1 cellular context compared by ENCODE assay signal in the genomic region with DNA sequence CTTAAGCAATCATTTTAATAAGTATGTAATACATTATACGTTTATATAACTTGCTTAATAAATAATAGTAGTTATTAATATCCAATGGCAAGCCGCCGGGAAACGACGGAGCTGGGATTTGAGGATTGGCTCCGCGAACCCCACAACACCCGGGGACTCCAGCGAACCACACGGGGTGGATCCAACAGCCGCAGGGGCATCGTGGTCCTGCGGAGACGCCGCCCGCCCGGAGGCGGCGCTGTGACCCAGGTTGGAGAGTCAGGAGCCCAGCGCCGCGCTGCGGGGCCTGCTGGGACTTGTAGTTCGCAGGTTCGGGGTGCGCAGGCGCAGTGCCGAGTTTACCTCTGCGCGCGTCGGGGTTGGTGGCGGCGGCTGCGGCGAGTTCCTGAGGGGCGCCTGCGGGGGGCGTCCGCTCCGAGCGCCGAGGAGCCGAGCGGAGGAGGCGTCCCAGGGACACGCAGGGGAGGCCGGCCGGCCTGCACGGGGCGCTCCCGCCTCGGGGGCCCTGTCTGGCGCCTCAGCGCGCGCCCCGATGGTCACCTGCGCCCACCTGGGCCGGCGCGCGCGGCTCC.
TF ChIP-seq lines count a peak whose summit lies in the region.

A gene (plus strand): TSS at position 329 of the 572 bp plus-strand sequence. CDS start 204 bp downstream, at position 533.

TF ChIP-seq in K562, 482 proteins besides CTCF, POLR2A, EP300 and RAD21 (continued from another document and continues in another):
- TF ChIP-seq, protein P1, sequence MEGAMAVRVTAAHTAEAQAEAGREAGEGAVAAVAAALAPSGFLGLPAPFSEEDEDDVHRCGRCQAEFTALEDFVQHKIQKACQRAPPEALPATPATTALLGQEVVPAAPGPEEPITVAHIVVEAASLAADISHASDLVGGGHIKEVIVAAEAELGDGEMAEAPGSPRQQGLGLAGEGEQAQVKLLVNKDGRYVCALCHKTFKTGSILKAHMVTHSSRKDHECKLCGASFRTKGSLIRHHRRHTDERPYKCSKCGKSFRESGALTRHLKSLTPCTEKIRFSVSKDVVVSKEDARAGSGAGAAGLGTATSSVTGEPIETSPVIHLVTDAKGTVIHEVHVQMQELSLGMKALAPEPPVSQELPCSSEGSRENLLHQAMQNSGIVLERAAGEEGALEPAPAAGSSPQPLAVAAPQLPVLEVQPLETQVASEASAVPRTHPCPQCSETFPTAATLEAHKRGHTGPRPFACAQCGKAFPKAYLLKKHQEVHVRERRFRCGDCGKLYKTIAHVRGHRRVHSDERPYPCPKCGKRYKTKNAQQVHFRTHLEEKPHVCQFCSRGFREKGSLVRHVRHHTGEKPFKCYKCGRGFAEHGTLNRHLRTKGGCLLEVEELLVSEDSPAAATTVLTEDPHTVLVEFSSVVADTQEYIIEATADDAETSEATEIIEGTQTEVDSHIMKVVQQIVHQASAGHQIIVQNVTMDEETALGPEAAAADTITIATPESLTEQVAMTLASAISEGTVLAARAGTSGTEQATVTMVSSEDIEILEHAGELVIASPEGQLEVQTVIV (CRISPR knock-in tag; IDR thresholded peaks at IDR 0.05; ENCODE audit: borderline replicate concordance): peak; percentile 8; the same call in 1 of the 2 replicates
- TF ChIP-seq SETDB1 (IDR thresholded peaks at IDR 0.05; ENCODE audit: low read length) (no peak), RBM15 (IDR thresholded peaks at IDR 0.05; ENCODE audit: insufficient read depth, low read length) (no peak), ZNF134 (CRISPR knock-in tag; conservative IDR thresholded peaks at IDR 0.05) (peak; percentile 44; the same call in 1 of the 2 replicates), ZNF408 (CRISPR knock-in tag; IDR thresholded peaks at IDR 0.05; ENCODE audit: low read depth) (no peak), ZNF699 (CRISPR knock-in tag; IDR thresholded peaks at IDR 0.05; ENCODE audit: insufficient replicate concordance) (no peak), MCM3 (IDR thresholded peaks at IDR 0.05) (no peak), LEF1 (IDR thresholded peaks at IDR 0.05) (no peak), EZH2 (IDR thresholded peaks at IDR 0.05; ENCODE audit: borderline replicate concordance, low read depth, low read length) (no peak), KAT2B (IDR thresholded peaks at IDR 0.05; ENCODE audit: low read depth, low read length) (peak; percentile 57), NR3C1 (CRISPR knock-in tag; IDR thresholded peaks at IDR 0.05) (no peak), BRD4 (IDR thresholded peaks at IDR 0.05) (no peak), POLR3A (IDR thresholded peaks at IDR 0.05; ENCODE audit: borderline replicate concordance, extremely low read depth, insufficient read depth, insufficient read length) (no peak), HNRNPK (IDR thresholded peaks at IDR 0.05; ENCODE audit: low read depth, low read length, poor library complexity, severe bottlenecking) (no peak), CBFB (CRISPR knock-in tag; IDR thresholded peaks at IDR 0.05) (no peak), GATA2 (CRISPR knock-in tag; IDR thresholded peaks at IDR 0.05) (no peak), ZNF212 (CRISPR knock-in tag; IDR thresholded peaks at IDR 0.05) (no peak), HDAC2 (IDR thresholded peaks at IDR 0.05) (no peak), SMAD4 (CRISPR knock-in tag; conservative IDR thresholded peaks at IDR 0.05) (peak; percentile 82), ZNF644 (tag; IDR thresholded peaks at IDR 0.05; ENCODE audit: low read depth) (0 out of 2 replicates have a peak, but pooled peaks have one; percentile 59), CBFA2T3 (IDR thresholded peaks at IDR 0.05) (no peak; the same call in 1 of the 2 replicates), FOXM1 (IDR thresholded peaks at IDR 0.05; ENCODE audit: low read depth) (no peak), FOXM1 (CRISPR knock-in tag; IDR thresholded peaks at IDR 0.05; ENCODE audit: low read depth) (no peak), ELF4 (CRISPR knock-in tag; IDR thresholded peaks at IDR 0.05) (no peak), CBX2 (IDR thresholded peaks at IDR 0.05; ENCODE audit: insufficient read depth, low read length, poor library complexity, severe bottlenecking) (no peak), ZFP36 (IDR thresholded peaks at IDR 0.05; ENCODE audit: low read depth, low read length, partially characterized antibody) (no peak), FOXK1 (CRISPR knock-in tag; IDR thresholded peaks at IDR 0.05; ENCODE audit: borderline replicate concordance) (0 out of 2 replicates have a peak, but pooled peaks have one; percentile 32)
- TF ChIP-seq, protein P2, sequence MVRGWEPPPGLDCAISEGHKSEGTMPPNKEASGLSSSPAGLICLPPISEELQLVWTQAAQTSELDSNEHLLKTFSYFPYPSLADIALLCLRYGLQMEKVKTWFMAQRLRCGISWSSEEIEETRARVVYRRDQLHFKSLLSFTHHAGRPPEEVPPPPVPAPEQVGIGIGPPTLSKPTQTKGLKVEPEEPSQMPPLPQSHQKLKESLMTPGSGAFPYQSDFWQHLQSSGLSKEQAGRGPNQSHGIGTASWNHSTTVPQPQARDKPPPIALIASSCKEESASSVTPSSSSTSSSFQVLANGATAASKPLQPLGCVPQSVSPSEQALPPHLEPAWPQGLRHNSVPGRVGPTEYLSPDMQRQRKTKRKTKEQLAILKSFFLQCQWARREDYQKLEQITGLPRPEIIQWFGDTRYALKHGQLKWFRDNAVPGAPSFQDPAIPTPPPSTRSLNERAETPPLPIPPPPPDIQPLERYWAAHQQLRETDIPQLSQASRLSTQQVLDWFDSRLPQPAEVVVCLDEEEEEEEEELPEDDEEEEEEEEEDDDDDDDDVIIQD (CRISPR knock-in tag; IDR thresholded peaks at IDR 0.05): no peak
- TF ChIP-seq, protein P3, sequence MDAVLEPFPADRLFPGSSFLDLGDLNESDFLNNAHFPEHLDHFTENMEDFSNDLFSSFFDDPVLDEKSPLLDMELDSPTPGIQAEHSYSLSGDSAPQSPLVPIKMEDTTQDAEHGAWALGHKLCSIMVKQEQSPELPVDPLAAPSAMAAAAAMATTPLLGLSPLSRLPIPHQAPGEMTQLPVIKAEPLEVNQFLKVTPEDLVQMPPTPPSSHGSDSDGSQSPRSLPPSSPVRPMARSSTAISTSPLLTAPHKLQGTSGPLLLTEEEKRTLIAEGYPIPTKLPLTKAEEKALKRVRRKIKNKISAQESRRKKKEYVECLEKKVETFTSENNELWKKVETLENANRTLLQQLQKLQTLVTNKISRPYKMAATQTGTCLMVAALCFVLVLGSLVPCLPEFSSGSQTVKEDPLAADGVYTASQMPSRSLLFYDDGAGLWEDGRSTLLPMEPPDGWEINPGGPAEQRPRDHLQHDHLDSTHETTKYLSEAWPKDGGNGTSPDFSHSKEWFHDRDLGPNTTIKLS (IDR thresholded peaks at IDR 0.05; ENCODE audit: borderline replicate concordance, low read depth): peak; percentile 96
- TF ChIP-seq, protein P4, sequence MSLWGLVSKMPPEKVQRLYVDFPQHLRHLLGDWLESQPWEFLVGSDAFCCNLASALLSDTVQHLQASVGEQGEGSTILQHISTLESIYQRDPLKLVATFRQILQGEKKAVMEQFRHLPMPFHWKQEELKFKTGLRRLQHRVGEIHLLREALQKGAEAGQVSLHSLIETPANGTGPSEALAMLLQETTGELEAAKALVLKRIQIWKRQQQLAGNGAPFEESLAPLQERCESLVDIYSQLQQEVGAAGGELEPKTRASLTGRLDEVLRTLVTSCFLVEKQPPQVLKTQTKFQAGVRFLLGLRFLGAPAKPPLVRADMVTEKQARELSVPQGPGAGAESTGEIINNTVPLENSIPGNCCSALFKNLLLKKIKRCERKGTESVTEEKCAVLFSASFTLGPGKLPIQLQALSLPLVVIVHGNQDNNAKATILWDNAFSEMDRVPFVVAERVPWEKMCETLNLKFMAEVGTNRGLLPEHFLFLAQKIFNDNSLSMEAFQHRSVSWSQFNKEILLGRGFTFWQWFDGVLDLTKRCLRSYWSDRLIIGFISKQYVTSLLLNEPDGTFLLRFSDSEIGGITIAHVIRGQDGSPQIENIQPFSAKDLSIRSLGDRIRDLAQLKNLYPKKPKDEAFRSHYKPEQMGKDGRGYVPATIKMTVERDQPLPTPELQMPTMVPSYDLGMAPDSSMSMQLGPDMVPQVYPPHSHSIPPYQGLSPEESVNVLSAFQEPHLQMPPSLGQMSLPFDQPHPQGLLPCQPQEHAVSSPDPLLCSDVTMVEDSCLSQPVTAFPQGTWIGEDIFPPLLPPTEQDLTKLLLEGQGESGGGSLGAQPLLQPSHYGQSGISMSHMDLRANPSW (CRISPR knock-in tag; IDR thresholded peaks at IDR 0.05): no peak; the same call in 1 of the 2 replicates
- TF ChIP-seq, protein P5, sequence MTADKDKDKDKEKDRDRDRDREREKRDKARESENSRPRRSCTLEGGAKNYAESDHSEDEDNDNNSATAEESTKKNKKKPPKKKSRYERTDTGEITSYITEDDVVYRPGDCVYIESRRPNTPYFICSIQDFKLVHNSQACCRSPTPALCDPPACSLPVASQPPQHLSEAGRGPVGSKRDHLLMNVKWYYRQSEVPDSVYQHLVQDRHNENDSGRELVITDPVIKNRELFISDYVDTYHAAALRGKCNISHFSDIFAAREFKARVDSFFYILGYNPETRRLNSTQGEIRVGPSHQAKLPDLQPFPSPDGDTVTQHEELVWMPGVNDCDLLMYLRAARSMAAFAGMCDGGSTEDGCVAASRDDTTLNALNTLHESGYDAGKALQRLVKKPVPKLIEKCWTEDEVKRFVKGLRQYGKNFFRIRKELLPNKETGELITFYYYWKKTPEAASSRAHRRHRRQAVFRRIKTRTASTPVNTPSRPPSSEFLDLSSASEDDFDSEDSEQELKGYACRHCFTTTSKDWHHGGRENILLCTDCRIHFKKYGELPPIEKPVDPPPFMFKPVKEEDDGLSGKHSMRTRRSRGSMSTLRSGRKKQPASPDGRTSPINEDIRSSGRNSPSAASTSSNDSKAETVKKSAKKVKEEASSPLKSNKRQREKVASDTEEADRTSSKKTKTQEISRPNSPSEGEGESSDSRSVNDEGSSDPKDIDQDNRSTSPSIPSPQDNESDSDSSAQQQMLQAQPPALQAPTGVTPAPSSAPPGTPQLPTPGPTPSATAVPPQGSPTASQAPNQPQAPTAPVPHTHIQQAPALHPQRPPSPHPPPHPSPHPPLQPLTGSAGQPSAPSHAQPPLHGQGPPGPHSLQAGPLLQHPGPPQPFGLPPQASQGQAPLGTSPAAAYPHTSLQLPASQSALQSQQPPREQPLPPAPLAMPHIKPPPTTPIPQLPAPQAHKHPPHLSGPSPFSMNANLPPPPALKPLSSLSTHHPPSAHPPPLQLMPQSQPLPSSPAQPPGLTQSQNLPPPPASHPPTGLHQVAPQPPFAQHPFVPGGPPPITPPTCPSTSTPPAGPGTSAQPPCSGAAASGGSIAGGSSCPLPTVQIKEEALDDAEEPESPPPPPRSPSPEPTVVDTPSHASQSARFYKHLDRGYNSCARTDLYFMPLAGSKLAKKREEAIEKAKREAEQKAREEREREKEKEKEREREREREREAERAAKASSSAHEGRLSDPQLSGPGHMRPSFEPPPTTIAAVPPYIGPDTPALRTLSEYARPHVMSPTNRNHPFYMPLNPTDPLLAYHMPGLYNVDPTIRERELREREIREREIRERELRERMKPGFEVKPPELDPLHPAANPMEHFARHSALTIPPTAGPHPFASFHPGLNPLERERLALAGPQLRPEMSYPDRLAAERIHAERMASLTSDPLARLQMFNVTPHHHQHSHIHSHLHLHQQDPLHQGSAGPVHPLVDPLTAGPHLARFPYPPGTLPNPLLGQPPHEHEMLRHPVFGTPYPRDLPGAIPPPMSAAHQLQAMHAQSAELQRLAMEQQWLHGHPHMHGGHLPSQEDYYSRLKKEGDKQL (CRISPR knock-in tag; IDR thresholded peaks at IDR 0.05; ENCODE audit: borderline replicate concordance): no peak
- TF ChIP-seq, protein P6, sequence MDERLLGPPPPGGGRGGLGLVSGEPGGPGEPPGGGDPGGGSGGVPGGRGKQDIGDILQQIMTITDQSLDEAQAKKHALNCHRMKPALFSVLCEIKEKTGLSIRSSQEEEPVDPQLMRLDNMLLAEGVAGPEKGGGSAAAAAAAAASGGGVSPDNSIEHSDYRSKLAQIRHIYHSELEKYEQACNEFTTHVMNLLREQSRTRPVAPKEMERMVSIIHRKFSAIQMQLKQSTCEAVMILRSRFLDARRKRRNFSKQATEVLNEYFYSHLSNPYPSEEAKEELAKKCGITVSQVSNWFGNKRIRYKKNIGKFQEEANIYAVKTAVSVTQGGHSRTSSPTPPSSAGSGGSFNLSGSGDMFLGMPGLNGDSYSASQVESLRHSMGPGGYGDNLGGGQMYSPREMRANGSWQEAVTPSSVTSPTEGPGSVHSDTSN (CRISPR knock-in tag; IDR thresholded peaks at IDR 0.05; ENCODE audit: low read depth): no peak
- TF ChIP-seq, protein P6 (tag; conservative IDR thresholded peaks at IDR 0.05; ENCODE audit: low read depth): no peak
- TF ChIP-seq, protein P7, sequence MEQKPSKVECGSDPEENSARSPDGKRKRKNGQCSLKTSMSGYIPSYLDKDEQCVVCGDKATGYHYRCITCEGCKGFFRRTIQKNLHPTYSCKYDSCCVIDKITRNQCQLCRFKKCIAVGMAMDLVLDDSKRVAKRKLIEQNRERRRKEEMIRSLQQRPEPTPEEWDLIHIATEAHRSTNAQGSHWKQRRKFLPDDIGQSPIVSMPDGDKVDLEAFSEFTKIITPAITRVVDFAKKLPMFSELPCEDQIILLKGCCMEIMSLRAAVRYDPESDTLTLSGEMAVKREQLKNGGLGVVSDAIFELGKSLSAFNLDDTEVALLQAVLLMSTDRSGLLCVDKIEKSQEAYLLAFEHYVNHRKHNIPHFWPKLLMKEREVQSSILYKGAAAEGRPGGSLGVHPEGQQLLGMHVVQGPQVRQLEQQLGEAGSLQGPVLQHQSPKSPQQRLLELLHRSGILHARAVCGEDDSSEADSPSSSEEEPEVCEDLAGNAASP (IDR thresholded peaks at IDR 0.05): no peak
